Comparison of ENCODE assay signal across 2 cellular contexts in genomic region chr19:33393286-33394005, GRCh38.
A peak's percentile ranks its signal among the peaks of the same experiment; 100 is the strongest.
TF ChIP-seq lines count a peak whose summit lies in the region.

No MANE protein-coding gene starts in this region.

TF ChIP-seq in SK-N-SH, 30 proteins besides CTCF, POLR2A, EP300 and RAD21 (continued from another document):
- TF ChIP-seq REST (IDR thresholded peaks at IDR 0.05; ENCODE audit: low read depth, low read length), result peak; percentile 58; the same call in 1 of the 2 replicates
TF ChIP-seq in SK-N-SH: peak in this region for 1.

TF ChIP-seq in SK-N-SH treated with all-trans-retinoic acid at 6 μM for 48 hours, 23 proteins besides CTCF, POLR2A, EP300 and RAD21 (continued from another document):
- TF ChIP-seq GLIS3 (CRISPR knock-in tag; IDR thresholded peaks at IDR 0.05) (no peak), ZNF70 (CRISPR knock-in tag; IDR thresholded peaks at IDR 0.05) (no peak), OSR1 (CRISPR knock-in tag; IDR thresholded peaks at IDR 0.05) (no peak), TOX (CRISPR knock-in tag; IDR thresholded peaks at IDR 0.05; ENCODE audit: borderline replicate concordance) (no peak), ZFP30 (CRISPR knock-in tag; IDR thresholded peaks at IDR 0.05) (no peak)
TF ChIP-seq in SK-N-SH treated with all-trans-retinoic acid at 6 μM for 48 hours: peak in this region for 0.
